In genomic region chr5:110048508-110048907, GRCh38 we compare ENCODE assay signal across 18 cellular contexts.
DNase-seq lines count a peak whose midpoint lies in the region; ATAC-seq and TF ChIP-seq lines count a peak whose summit lies in the region.
"Had no signal": no experiment of that assay in that cellular context is flagged by ENCODE, and none has a peak within 500 bp of the region (broad histone marks: within the 10 kb centered on the region; RNA-seq: fewer than 3 reads in every experiment).

No MANE protein-coding gene starts in this region.

- ATAC-seq in WTC11: peak; percentile 89
- no peak for ATAC-seq in HG03280 (IDR thresholded peaks at IDR 0.05; ENCODE audit: unreplicated experiment)

- POLR2A ChIA-PET in WTC11 (lab: Charles Lee): no interaction called here

- no peak overlapping the region for H3K27ac Mint-ChIP-seq in WTC11
- H3K27ac Mint-ChIP-seq: CD14-positive monocyte, H9 had no signal

- H3K27me3 ChIP-seq in stomach: no peaks in the 10 kb centered on the region

- TF ChIP-seq CTCF in WTC11 (IDR thresholded peaks at IDR 0.05) (no peak), stomach (IDR thresholded peaks at IDR 0.05) (no peak)

- no peaks in the 10 kb centered on the region for H3K9me3 Mint-ChIP-seq in WTC11

- H3K36me3 Mint-ChIP-seq in WTC11: no peaks in the 10 kb centered on the region
- H3K36me3 Mint-ChIP-seq: CD14-positive monocyte had no signal

- no peak for TF ChIP-seq POLR2A in stomach (IDR thresholded peaks at IDR 0.05)

- peak; percentile 26 for DNase-seq in D341Med (ENCODE audit: low spot score)
- DNase-seq in NCI-H2107 treated with DMSO at 0.1 percent for 48 hours (lab: John Stamatoyannopoulos, UW; ENCODE audit: unreplicated experiment): peak; percentile 48
- no peak for DNase-seq in WTC11 (ENCODE audit: low spot score)
- peak; percentile 47 for DNase-seq in left kidney (ENCODE audit: low read depth, low spot score)
- no peak for DNase-seq in stomach
- DNase-seq in ureter (ENCODE audit: low spot score): no peak
- DNase-seq in activated CD4-positive, CD25-positive, alpha-beta regulatory T cell (lab: John Stamatoyannopoulos, UW): no peak
- DNase-seq: COR-L47; DMS53; H9; NCI-H1105 treated with DMSO at 0.1 percent for 48 hours; NCI-H1694 treated with DMSO at 0.1 percent for 48 hours; NCI-H2171 treated with DMSO at 0.1 percent for 48 hours; NK-92 treated with Interleukin-12 subunit alpha and Interleukin-12 subunit beta, amount 100 ng/mL, for 24 hours; OCI-M1; SIG-M5 had no signal

- WGBS in stomach, 5 donors: 60 to 69% (median 63%) methylated on average over 2 of the region's 2 CpGs

- no peaks in the 10 kb centered on the region for H3K36me3 ChIP-seq in stomach

- no peaks in the 10 kb centered on the region for H3K4me1 ChIP-seq in stomach

- intact Hi-C loops in stomach (cut with DNase I; ENCODE audit: low total_unique reads): no loop called here

- no peak overlapping the region for H3K27ac ChIP-seq in stomach

- no peaks in the 10 kb centered on the region for H3K9me3 ChIP-seq in stomach

- CTCF ChIA-PET in WTC11 (lab: Charles Lee): interaction anchor here (1.1 kb wide), 1 partner anchor 366 kb away, joined by 3 read pairs; no protein-coding TSS in a partner anchor

- H3K27me3 Mint-ChIP-seq in WTC11 (ENCODE audit: low read depth): no peaks in the 10 kb centered on the region; the same call in 1 of the 2 replicates

- no peak overlapping the region for H3K4me3 ChIP-seq in stomach

- peaks cover 21% of the 10 kb centered on the region for H3K4me1 Mint-ChIP-seq in WTC11

- no peak overlapping the region for H3K4me3 Mint-ChIP-seq in WTC11
- H3K4me3 Mint-ChIP-seq: CD14-positive monocyte, H9 had no signal

- no peak for TF ChIP-seq EP300 in stomach (IDR thresholded peaks at IDR 0.05)

TF ChIP-seq in WTC11, 78 proteins besides CTCF, POLR2A, EP300 and RAD21:
- TF ChIP-seq NFYB (CRISPR knock-in tag; conservative IDR thresholded peaks at IDR 0.05; ENCODE audit: low read depth) (no peak), NR2C2 (CRISPR knock-in tag; IDR thresholded peaks at IDR 0.05) (no peak), HMGXB4 (CRISPR knock-in tag; IDR thresholded peaks at IDR 0.05) (no peak), SMAD3 (CRISPR knock-in tag; IDR thresholded peaks at IDR 0.05; ENCODE audit: borderline replicate concordance) (no peak), SMAD4 (CRISPR knock-in tag; IDR thresholded peaks at IDR 0.05) (no peak), ATF3 (CRISPR knock-in tag; conservative IDR thresholded peaks at IDR 0.05) (no peak), E2F4 (CRISPR knock-in tag; IDR thresholded peaks at IDR 0.05; ENCODE audit: borderline replicate concordance, low read depth) (no peak), MYBL2 (CRISPR knock-in tag; IDR thresholded peaks at IDR 0.05) (no peak)

Comparison
In these comparisons a context has a peak if more than half of its experiments do, and no peak if none do; other contexts are left out.
1. DNase-seq: peak in D341Med (single experiment), NCI-H2107 treated with DMSO at 0.1 percent for 48 hours (single experiment) and left kidney (single experiment); none in WTC11 (single experiment), stomach (single experiment), ureter (single experiment) and activated CD4-positive, CD25-positive, alpha-beta regulatory T cell (0 of 4).